In the genomic region with DNA sequence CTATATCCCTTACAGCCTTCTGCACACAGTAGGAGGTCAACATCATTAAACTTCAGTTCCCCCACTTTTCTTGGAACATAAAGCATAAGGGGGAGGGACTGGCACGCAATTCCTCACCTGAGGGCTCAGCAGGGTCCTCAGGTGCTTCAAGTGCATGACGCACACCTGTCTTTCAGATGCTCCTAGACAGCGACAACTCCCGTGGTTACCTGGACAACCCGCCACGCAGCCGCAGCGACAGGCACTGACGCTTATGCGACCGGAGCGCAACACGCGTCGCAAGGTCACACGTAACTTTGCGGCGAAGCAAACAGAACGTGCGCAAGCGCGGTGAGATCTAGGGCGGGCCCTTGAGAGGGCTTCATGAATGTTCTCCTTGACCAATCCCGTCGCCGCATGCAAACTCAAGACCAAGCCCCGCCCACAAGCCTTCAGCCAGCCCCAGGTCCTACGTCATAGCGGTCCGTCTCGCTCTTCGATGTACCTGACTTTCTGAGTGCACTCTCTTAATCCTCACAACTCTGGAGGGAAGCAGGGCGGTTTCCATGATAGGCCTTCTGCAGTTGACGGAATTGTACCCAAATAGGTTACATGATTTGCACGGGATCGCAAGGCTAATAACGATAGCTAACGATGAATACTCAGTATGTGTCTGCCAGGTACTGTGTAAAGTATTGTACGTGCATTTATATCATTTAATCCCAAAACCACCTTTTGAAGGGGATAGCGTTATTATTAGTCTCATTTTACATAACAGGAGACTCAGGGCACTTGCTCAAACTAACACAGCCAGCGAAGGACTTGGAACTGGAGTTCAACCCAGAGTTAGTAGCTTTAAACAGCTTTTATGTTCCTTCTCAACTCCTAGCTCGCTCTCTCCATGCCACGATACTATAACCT, we compare ENCODE assay signal across 8 cellular contexts. TPM values are rescaled to one million over a fixed set of nuclear protein-coding genes. Genes with fewer than 3 reads are reported as not detected.
DNase-seq lines count a peak whose midpoint lies in the region; ATAC-seq and TF ChIP-seq lines count a peak whose summit lies in the region.

A gene with protein sequence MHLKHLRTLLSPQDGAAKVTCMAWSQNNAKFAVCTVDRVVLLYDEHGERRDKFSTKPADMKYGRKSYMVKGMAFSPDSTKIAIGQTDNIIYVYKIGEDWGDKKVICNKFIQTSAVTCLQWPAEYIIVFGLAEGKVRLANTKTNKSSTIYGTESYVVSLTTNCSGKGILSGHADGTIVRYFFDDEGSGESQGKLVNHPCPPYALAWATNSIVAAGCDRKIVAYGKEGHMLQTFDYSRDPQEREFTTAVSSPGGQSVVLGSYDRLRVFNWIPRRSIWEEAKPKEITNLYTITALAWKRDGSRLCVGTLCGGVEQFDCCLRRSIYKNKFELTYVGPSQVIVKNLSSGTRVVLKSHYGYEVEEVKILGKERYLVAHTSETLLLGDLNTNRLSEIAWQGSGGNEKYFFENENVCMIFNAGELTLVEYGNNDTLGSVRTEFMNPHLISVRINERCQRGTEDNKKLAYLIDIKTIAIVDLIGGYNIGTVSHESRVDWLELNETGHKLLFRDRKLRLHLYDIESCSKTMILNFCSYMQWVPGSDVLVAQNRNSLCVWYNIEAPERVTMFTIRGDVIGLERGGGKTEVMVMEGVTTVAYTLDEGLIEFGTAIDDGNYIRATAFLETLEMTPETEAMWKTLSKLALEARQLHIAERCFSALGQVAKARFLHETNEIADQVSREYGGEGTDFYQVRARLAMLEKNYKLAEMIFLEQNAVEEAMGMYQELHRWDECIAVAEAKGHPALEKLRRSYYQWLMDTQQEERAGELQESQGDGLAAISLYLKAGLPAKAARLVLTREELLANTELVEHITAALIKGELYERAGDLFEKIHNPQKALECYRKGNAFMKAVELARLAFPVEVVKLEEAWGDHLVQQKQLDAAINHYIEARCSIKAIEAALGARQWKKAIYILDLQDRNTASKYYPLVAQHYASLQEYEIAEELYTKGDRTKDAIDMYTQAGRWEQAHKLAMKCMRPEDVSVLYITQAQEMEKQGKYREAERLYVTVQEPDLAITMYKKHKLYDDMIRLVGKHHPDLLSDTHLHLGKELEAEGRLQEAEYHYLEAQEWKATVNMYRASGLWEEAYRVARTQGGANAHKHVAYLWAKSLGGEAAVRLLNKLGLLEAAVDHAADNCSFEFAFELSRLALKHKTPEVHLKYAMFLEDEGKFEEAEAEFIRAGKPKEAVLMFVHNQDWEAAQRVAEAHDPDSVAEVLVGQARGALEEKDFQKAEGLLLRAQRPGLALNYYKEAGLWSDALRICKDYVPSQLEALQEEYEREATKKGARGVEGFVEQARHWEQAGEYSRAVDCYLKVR (N-terminal part only) (minus strand): TSS at position 246 of the 900 bp plus-strand sequence. CDS start 90 bp downstream, at position 156.

- no peaks in the 10 kb centered on the region for H3F3A ChIP-seq in OCI-LY1 (ENCODE audit: insufficient read depth, low read length)

- 11% methylated on average over 42 of the region's 43 CpGs for WGBS in HUES64
- 4 to 6% methylated on average over 31 to 38 of the region's 43 CpGs for WGBS in mesodermal cell (ENCODE audit: insufficient coverage in 2 of 2), 2 experiments

- DNase-seq in D341Med (ENCODE audit: low spot score) (peak; percentile 91), endothelial cell (ENCODE audit: low spot score) (peak; percentile 94)
- DNase-seq in activated CD8-positive, alpha-beta memory T cell treated with anti-CD3 and anti-CD28 coated beads, Interleukin-2, amount 50 U/mL, for 48 hours, result peak; percentile 97
- DNase-seq in stimulated activated CD8-positive, alpha-beta memory T cell treated with anti-CD3 and anti-CD28 coated beads, Interleukin-15, amount 100 ng/mL, for 24 hours (ENCODE audit: low read depth), result peak; percentile 89

- H4K20me1 ChIP-seq in OCI-LY1 (ENCODE audit: insufficient read depth, low read length), result no peaks in the 10 kb centered on the region

- H3K36me3 ChIP-seq in HUES64 (ENCODE audit: insufficient read depth, low read length) (no peaks in the 10 kb centered on the region), OCI-LY1 (ENCODE audit: insufficient read depth, low read length) (no peaks in the 10 kb centered on the region), mesodermal cell (ENCODE audit: control insufficient read depth, insufficient read depth, low read length) (no peaks in the 10 kb centered on the region)

- H3K4me1 Mint-ChIP-seq in endothelial cell (ENCODE audit: unreplicated experiment), result peaks cover 37% of the 10 kb centered on the region

- no peaks in the 10 kb centered on the region for H3K9me2 ChIP-seq in OCI-LY1 (ENCODE audit: low read depth, low read length)

- peaks cover 3% of the 10 kb centered on the region for H3K36me3 Mint-ChIP-seq in endothelial cell (ENCODE audit: low read depth, unreplicated experiment)

- no peak within 1 kb of the TSS for H3K27ac ChIP-seq in HUES64 (ENCODE audit: low read depth, low read length)
- H3K27ac ChIP-seq in OCI-LY1 (ENCODE audit: low read depth, low read length, poor library complexity, severe bottlenecking), result no peak within 1 kb of the TSS
- H3K27ac ChIP-seq in mesodermal cell (ENCODE audit: low read depth, low read length, severe bottlenecking), result peak within 1 kb of the TSS; percentile 12

- H3K4me3 ChIP-seq in HUES64 (ENCODE audit: low read length) (peak within 1 kb of the TSS; percentile 78), OCI-LY1 (ENCODE audit: low read depth, low read length, poor library complexity, severe bottlenecking) (peak within 1 kb of the TSS; percentile 63), mesodermal cell (ENCODE audit: extremely low read depth, insufficient read depth, low read length, poor library complexity, severe bottlenecking) (peak within 1 kb of the TSS; percentile 58)

- H2AFZ ChIP-seq in OCI-LY1 (ENCODE audit: low read length), result 0 out of 2 replicates have a peak within 1 kb of the TSS, but pooled peaks have one; percentile 14

- H3K27me3 ChIP-seq in HUES64 (ENCODE audit: insufficient read depth, low read length) (peaks cover 13% of the 10 kb centered on the region), OCI-LY1 (ENCODE audit: insufficient read depth, low read length) (no peaks in the 10 kb centered on the region)

- H3K4me2 ChIP-seq in OCI-LY1 (ENCODE audit: low read length), result peak within 1 kb of the TSS; percentile 81

- H3K27ac Mint-ChIP-seq in endothelial cell (ENCODE audit: unreplicated experiment), result peak within 1 kb of the TSS; percentile 83

- H3K9ac ChIP-seq in HUES64 (ENCODE audit: low read depth, low read length), result peak within 1 kb of the TSS; percentile 23
- H3K9ac ChIP-seq in OCI-LY1 (ENCODE audit: low read length), result peak within 1 kb of the TSS; percentile 49

- no peaks in the 10 kb centered on the region for H3K9me3 ChIP-seq in HUES64 (ENCODE audit: insufficient read depth, low read depth, low read length)
- no peaks in the 10 kb centered on the region for H3K9me3 ChIP-seq in OCI-LY1 (ENCODE audit: low read length)
- H3K9me3 ChIP-seq in mesodermal cell (ENCODE audit: control insufficient read depth, low read length), result no peaks in the 10 kb centered on the region

- H3K27me3 Mint-ChIP-seq in endothelial cell (ENCODE audit: unreplicated experiment), result peaks cover 12% of the 10 kb centered on the region

- TF ChIP-seq CTCF in OCI-LY1 (IDR thresholded peaks at IDR 0.05; ENCODE audit: low read length) (no peak), endothelial cell (IDR thresholded peaks at IDR 0.05; ENCODE audit: unreplicated experiment) (no peak)

- H3K4me1 ChIP-seq in HUES64 (ENCODE audit: insufficient read depth, low read length), result peaks cover 7% of the 10 kb centered on the region; the same call in 1 of the 2 replicates
- peaks cover 27% of the 10 kb centered on the region for H3K4me1 ChIP-seq in OCI-LY1 (ENCODE audit: insufficient read depth, low read length, severe bottlenecking)
- peaks cover 3% of the 10 kb centered on the region for H3K4me1 ChIP-seq in mesodermal cell (ENCODE audit: control insufficient read depth, insufficient read depth, low read length, poor library complexity, severe bottlenecking)

- no peaks in the 10 kb centered on the region for H3K9me3 Mint-ChIP-seq in endothelial cell (ENCODE audit: unreplicated experiment)

- ATAC-seq in GM21515 (IDR thresholded peaks at IDR 0.05; ENCODE audit: unreplicated experiment), result peak; percentile 92

- peak within 1 kb of the TSS; percentile 96 for H3K4me3 Mint-ChIP-seq in endothelial cell (ENCODE audit: unreplicated experiment)

- no peaks in the 10 kb centered on the region for H3K79me2 ChIP-seq in OCI-LY1 (ENCODE audit: insufficient read depth, low read length)

RNA-seq across cellular contexts. Expression of the gene that starts here (rescaled TPM):
- 7.3 TPM for polyA plus RNA-seq in HUES64 (2013, experiment 1 of 2)
- polyA plus RNA-seq in HUES64 (2013, experiment 2 of 2), result 9.3 TPM
- 32.2 TPM for total RNA-seq in endothelial cell (ENCODE audit: unreplicated experiment)
- polyA plus RNA-seq in mesodermal cell (2013, experiment 1 of 2), result 24.8 TPM
- 17.7 TPM for polyA plus RNA-seq in mesodermal cell (2013, experiment 2 of 2)
